8 cellular contexts compared by ENCODE assay signal in genomic region chr2:158457826-158458616, GRCh38. TPM values are rescaled to one million over a fixed set of nuclear protein-coding genes. Genes with fewer than 3 reads are reported as not detected.
DNase-seq lines count a peak whose midpoint lies in the region; ATAC-seq and TF ChIP-seq lines count a peak whose summit lies in the region.

No MANE protein-coding gene starts in this region.

- peaks cover 22% of the 10 kb centered on the region for H3K27me3 Mint-ChIP-seq in activated CD4-positive, alpha-beta memory T cell treated with anti-CD3 and anti-CD28 coated beads, Interleukin-2, amount 10 ng/mL, durations not matched to agents 7 days and 5 days

- no peaks in the 10 kb centered on the region for H3K27me3 ChIP-seq in AG04450 (ENCODE audit: control insufficient read depth, insufficient read depth, low read length)

- peak overlapping the region; percentile 62 for H3K27ac ChIP-seq in AG04450 (ENCODE audit: low read depth, low read length)
- H3K27ac ChIP-seq in epithelial cell of prostate, result peak overlapping the region; percentile 90

- in situ Hi-C loops in GM13977 (cut with MboI; ENCODE audit: low pct_unique_long_range_greater_than_20kb, low sequenced_read_pairs, unreplicated experiment), result no loop called here

- H3K36me3 Mint-ChIP-seq in activated CD4-positive, alpha-beta memory T cell treated with anti-CD3 and anti-CD28 coated beads, Interleukin-2, amount 10 ng/mL, durations not matched to agents 7 days and 5 days (ENCODE audit: low read depth), result peaks cover 3% of the 10 kb centered on the region

- H3K4me1 Mint-ChIP-seq in activated CD4-positive, alpha-beta memory T cell treated with anti-CD3 and anti-CD28 coated beads, Interleukin-2, amount 10 ng/mL, durations not matched to agents 7 days and 5 days, result peaks cover 32% of the 10 kb centered on the region

- H3K27ac Mint-ChIP-seq in activated CD4-positive, alpha-beta memory T cell treated with anti-CD3 and anti-CD28 coated beads, Interleukin-2, amount 10 ng/mL, durations not matched to agents 7 days and 5 days, result peak overlapping the region; percentile 76

- H3K9me3 Mint-ChIP-seq in activated CD4-positive, alpha-beta memory T cell treated with anti-CD3 and anti-CD28 coated beads, Interleukin-2, amount 10 ng/mL, durations not matched to agents 7 days and 5 days, result no peaks in the 10 kb centered on the region

- DNase-seq in AG04450 (ENCODE audit: low read depth, low spot score), result no peak
- DNase-seq in GM13977 (ENCODE audit: low spot score), result peak; percentile 58
- DNase-seq in NCI-H2171 treated with DMSO at 0.1 percent for 48 hours (lab: John Stamatoyannopoulos, UW), result peak; percentile 71
- DNase-seq in activated CD4-positive, alpha-beta memory T cell treated with anti-CD3 and anti-CD28 coated beads, Interleukin-2, amount 10 ng/mL, durations not matched to agents 7 days and 5 days, result no peak
- no peak for DNase-seq in epithelial cell of prostate (ENCODE audit: low read depth, low spot score)
- peak; percentile 33 for DNase-seq in middle frontal gyrus (ENCODE audit: extremely low spot score, low spot score)
- peak; percentile 8 for DNase-seq in stimulated activated CD8-positive, alpha-beta memory T cell treated with anti-CD3 and anti-CD28 coated beads, Interleukin-7, amount 100 ng/mL, for 24 hours (ENCODE audit: low read depth)

- H3K4me3 ChIP-seq in AG04450 (ENCODE audit: low read depth, low read length), result peak overlapping the region; percentile 86

- TF ChIP-seq CTCF in AG04450 (IDR thresholded peaks at IDR 0.05; ENCODE audit: low read depth, low read length) (peak; percentile 37), GM13977 (IDR thresholded peaks at IDR 0.05; ENCODE audit: extremely low read depth, insufficient read depth, missing control alignments) (peak; percentile 43)

- CTCF ChIA-PET in AG04450 (lab: Charles Lee), result interaction anchor here (0.7 to 4.7 kb wide), 12 partner anchors 9 to 296 kb away, joined by 3 to 51 read pairs (median 4); no protein-coding TSS in a partner anchor
- CTCF ChIA-PET in activated CD4-positive, alpha-beta memory T cell treated with anti-CD3 and anti-CD28 coated beads, Interleukin-2, amount 10 ng/mL, durations not matched to agents 7 days and 5 days (lab: Charles Lee), result interaction anchor here (1.1 to 1.5 kb wide), 3 partner anchors 13 to 22 kb away, joined by 3 to 4 read pairs (median 3); no protein-coding TSS in a partner anchor

- POLR2A ChIA-PET in AG04450 (lab: Yijun Ruan, JAX), result interaction anchor here (0.6 to 1.7 kb wide), 5 partner anchors 15 to 288 kb away, joined by 3 to 5 read pairs (median 4); no protein-coding TSS in a partner anchor
- POLR2A ChIA-PET in activated CD4-positive, alpha-beta memory T cell treated with anti-CD3 and anti-CD28 coated beads, Interleukin-2, amount 10 ng/mL, durations not matched to agents 7 days and 5 days (lab: Charles Lee), result interaction anchor here (1.3 kb wide), 1 partner anchor 582 kb away, joined by 3 read pairs; the partner anchor contains the start of gene ACVR1

- no peaks in the 10 kb centered on the region for H3K9me3 ChIP-seq in AG04450 (ENCODE audit: control insufficient read depth, insufficient read depth, low read length)

- ATAC-seq in HG02938 (IDR thresholded peaks at IDR 0.05; ENCODE audit: unreplicated experiment), result peak; percentile 44

- peak overlapping the region; percentile 91 for H3K4me3 Mint-ChIP-seq in activated CD4-positive, alpha-beta memory T cell treated with anti-CD3 and anti-CD28 coated beads, Interleukin-2, amount 10 ng/mL, durations not matched to agents 7 days and 5 days

RNA-seq across cellular contexts. Expression of gene PKP4, which starts 1.3 kb away (rescaled TPM):
- polyA plus RNA-seq in AG04450 (2011; rRNA removed), result 20.4 and 24.9 TPM in 2 replicates
- 43.8 and 47.1 TPM in 2 replicates for polyA minus RNA-seq in AG04450 (2011; rRNA and poly(A)+ RNA removed)
- 10 to 100 TPM; 33.8 to 34.1 TPM for total RNA-seq in activated CD4-positive, alpha-beta memory T cell treated with anti-CD3 and anti-CD28 coated beads, Interleukin-2, amount 10 ng/mL, durations not matched to agents 7 days and 5 days

RNA-seq across cellular contexts. Expression of gene CCDC148, which starts 1.5 kb away (rescaled TPM):
- 0.12 and 0.22 TPM in 2 replicates for polyA plus RNA-seq in AG04450 (2011; rRNA removed)
- 0.52 TPM in 1 of 2 replicates, not detected in the other for polyA minus RNA-seq in AG04450 (2011; rRNA and poly(A)+ RNA removed)
- not detected for total RNA-seq in activated CD4-positive, alpha-beta memory T cell treated with anti-CD3 and anti-CD28 coated beads, Interleukin-2, amount 10 ng/mL, durations not matched to agents 7 days and 5 days

Comparison
In these comparisons a context has a peak if more than half of its experiments do, and no peak if none do; other contexts are left out.
1. DNase-seq: peak in GM13977 (single experiment), NCI-H2171 treated with DMSO at 0.1 percent for 48 hours (single experiment), middle frontal gyrus (single experiment) and stimulated activated CD8-positive, alpha-beta memory T cell treated with anti-CD3 and anti-CD28 coated beads, Interleukin-7, amount 100 ng/mL, for 24 hours (single experiment); none in AG04450 (single experiment), activated CD4-positive, alpha-beta memory T cell treated with anti-CD3 and anti-CD28 coated beads, Interleukin-2, amount 10 ng/mL, durations not matched to agents 7 days and 5 days (single experiment) and epithelial cell of prostate (single experiment).